In genomic region chr2:78408795-78409118, GRCh38 we compare ENCODE assay signal across 20 cellular contexts.
DNase-seq lines count a peak whose midpoint lies in the region; ATAC-seq, FAIRE-seq and TF ChIP-seq lines count a peak whose summit lies in the region.
"Had no signal": no experiment of that assay in that cellular context is flagged by ENCODE, and none has a peak within 500 bp of the region (broad histone marks: within the 10 kb centered on the region; RNA-seq: fewer than 3 reads in every experiment).

No MANE protein-coding gene starts in this region.

- ATAC-seq in HepG2: peak; percentile 59
- ATAC-seq in HG03432 (IDR thresholded peaks at IDR 0.05; ENCODE audit: unreplicated experiment): no peak
- ATAC-seq: Panc1, Right ventricle myocardium inferior, T-cell had no signal

- no peak overlapping the region for H2AFZ ChIP-seq in HepG2 (ENCODE audit: low read length)

- H3K36me3 ChIP-seq in HepG2 (replicated peaks in 1 of 2; ENCODE audit: control insufficient read depth in 1 of 2, insufficient read depth in 2 of 2, low read length in 2 of 2): peaks cover 0 to 12% of the 10 kb centered on the region in 2 experiments; a peak in 3 of 5 replicates
- H3K36me3 ChIP-seq: BLaER1, MG63 had no signal

- no peak overlapping the region for H3K9ac ChIP-seq in HepG2 (ENCODE audit: insufficient read depth, low read depth, low read length)
- H3K9ac ChIP-seq: BLaER1, SK-N-SH had no signal

- no peak for TF ChIP-seq CTCF in HepG2 (CRISPR knock-in tag; IDR thresholded peaks at IDR 0.05)

- WGBS in HepG2 (ENCODE audit: low lambda C conversion rate): no CpG with 5 or more reads among the region's 2 CpGs

- TF ChIP-seq RAD21 in Ishikawa (IDR thresholded peaks at IDR 0.05; ENCODE audit: low read depth) (no peak), HepG2 (CRISPR knock-in tag; IDR thresholded peaks at IDR 0.05) (no peak)

- no TSS peak for BruUV-seq in HepG2 (replicated peaks; lab: Mats Ljungman, UMichigan)

- H3K9me3 ChIP-seq in HepG2 (ENCODE audit: low read length): no peaks in the 10 kb centered on the region
- H3K9me3 ChIP-seq: BLaER1, MG63 had no signal

- no peak overlapping the region for H3K27ac ChIP-seq in HepG2 (ENCODE audit: extremely low read length, insufficient read depth, low read length)
- H3K27ac ChIP-seq: BLaER1 had no signal

- no peak for FAIRE-seq in HepG2 (lab: Jason Lieb, UNC)

- H3K79me2 ChIP-seq in HepG2 (ENCODE audit: insufficient read depth, low read length): peaks cover 6% of the 10 kb centered on the region

- intact Hi-C loops in HepG2 (cut with micrococcal nuclease; ENCODE audit: unreplicated experiment): no loop called here

- POLR2A ChIA-PET in HepG2 (lab: Yijun Ruan, JAX): interaction anchor here (1.3 kb wide), 1 partner anchor 8 kb away, joined by 3 read pairs; no protein-coding TSS in a partner anchor

- H3K27me3 ChIP-seq in HepG2 (ENCODE audit: control insufficient read depth in 1 of 2, insufficient read depth in 2 of 2, low read length in 2 of 2): no peaks in the 10 kb centered on the region
- H3K27me3 ChIP-seq: BLaER1, MG63 had no signal

- no peaks in the 10 kb centered on the region for H3K4me1 ChIP-seq in HepG2 (ENCODE audit: insufficient read depth, low read length)
- H3K4me1 ChIP-seq: BLaER1 had no signal

- TF ChIP-seq EP300 in Ishikawa (IDR thresholded peaks at IDR 0.05; ENCODE audit: borderline replicate concordance): no peak
- TF ChIP-seq EP300 in HepG2 (IDR thresholded peaks at IDR 0.05; ENCODE audit: low read depth in 2 of 2, low read length in 2 of 2): no peak
- TF ChIP-seq EP300 in HepG2 (CRISPR knock-in tag; IDR thresholded peaks at IDR 0.05; ENCODE audit: borderline replicate concordance): no peak

- H4K20me1 ChIP-seq in HepG2 (ENCODE audit: insufficient read depth, low read length): peaks cover 3% of the 10 kb centered on the region; the same call in 1 of the 2 replicates
- H4K20me1 ChIP-seq: BLaER1 had no signal

- no peak overlapping the region for H3K4me3 ChIP-seq in HepG2 (replicated peaks in 1 of 3; ENCODE audit: insufficient read depth in 1 of 3, low read depth in 2 of 3, low read length in 3 of 3)
- H3K4me3 ChIP-seq: BLaER1, MG63 had no signal

- no peak for TF ChIP-seq POLR2A in HepG2 (IDR thresholded peaks at IDR 0.05; ENCODE audit: insufficient read depth in 1 of 2, low read depth in 2 of 2, low read length in 2 of 2)

- H3K4me2 ChIP-seq in HepG2 (ENCODE audit: low read depth, low read length): no peak overlapping the region
- H3K4me2 ChIP-seq: BLaER1, SK-N-SH had no signal

- in situ Hi-C loops in HepG2 (cut with HindIII; ENCODE audit: extremely low pct_ligation_motif_present, low pct_unique_long_range_greater_than_20kb): no loop called here

- DNase-seq in NCI-H146 (lab: John Stamatoyannopoulos, UW) (peak; percentile 15), NCI-H146 treated with DMSO at 0.1 percent for 48 hours (lab: John Stamatoyannopoulos, UW; ENCODE audit: unreplicated experiment) (no peak), NCI-H82 treated with DMSO at 0.1 percent for 48 hours (lab: John Stamatoyannopoulos, UW; ENCODE audit: unreplicated experiment) (peak; percentile 47), HepG2 (ENCODE audit: low spot score) (no peak), kidney tubule cell (ENCODE audit: low spot score) (no peak), middle frontal gyrus (ENCODE audit: extremely low spot score, low spot score) (no peak)
- DNase-seq: 8988T; CD8-positive, alpha-beta memory T cell; HFFc6; MG63; NCI-H1092 treated with DMSO at 0.1 percent for 48 hours; NCI-H187 treated with DMSO at 0.1 percent for 48 hours; NCI-H69; SK-N-SH; T-cell had no signal

- CTCF ChIA-PET in HepG2 (lab: Yijun Ruan, JAX; ENCODE audit: low intra/inter-chr PET ratio, low total read pairs): no interaction called here

TF ChIP-seq in Ishikawa, 13 proteins besides CTCF, POLR2A, EP300 and RAD21:
- TF ChIP-seq FOXM1 (IDR thresholded peaks at IDR 0.05; ENCODE audit: borderline replicate concordance, low read depth) (no peak), NFIC (IDR thresholded peaks at IDR 0.05) (0 out of 2 replicates have a peak, but pooled peaks have one; percentile 28)

TF ChIP-seq in HepG2, 621 proteins besides CTCF, POLR2A, EP300 and RAD21:
- TF ChIP-seq RBM22 (optimal IDR thresholded peaks at IDR 0.05; ENCODE audit: low read length): no peak
- no peak for TF ChIP-seq PITX1 (CRISPR knock-in tag; IDR thresholded peaks at IDR 0.05)

Comparison
In these comparisons a context has a peak if more than half of its experiments do, and no peak if none do; other contexts are left out.
1. DNase-seq: peak in NCI-H146 (single experiment) and NCI-H82 treated with DMSO at 0.1 percent for 48 hours (single experiment); none in NCI-H146 treated with DMSO at 0.1 percent for 48 hours (single experiment), HepG2 (single experiment), kidney tubule cell (single experiment) and middle frontal gyrus (single experiment).